ENCODE assay signal across 8 cellular contexts in genomic region chr3:58874795-58875194, GRCh38.
A peak's percentile ranks its signal among the peaks of the same experiment; 100 is the strongest.
DNase-seq lines count a peak whose midpoint lies in the region; ATAC-seq, FAIRE-seq and TF ChIP-seq lines count a peak whose summit lies in the region.

No MANE protein-coding gene starts in this region.

- no peak overlapping the region for H3K4me3 ChIP-seq in brain microvascular endothelial cell (ENCODE audit: low read depth, low read length)

- FAIRE-seq in D721Med (lab: Jason Lieb, UNC): peak; percentile 6

- no peak for TF ChIP-seq CTCF in D721Med (IDR thresholded peaks at IDR 0.05; ENCODE audit: insufficient read depth, missing control alignments)
- no peak for TF ChIP-seq CTCF in brain microvascular endothelial cell (IDR thresholded peaks at IDR 0.05; ENCODE audit: low read depth, low read length, missing control alignments)

- ATAC-seq in GM19463 (IDR thresholded peaks at IDR 0.05; ENCODE audit: unreplicated experiment) (peak; percentile 80), HG03342 (IDR thresholded peaks at IDR 0.05; ENCODE audit: unreplicated experiment) (peak; percentile 91)

- no peaks in the 10 kb centered on the region for H3K36me3 ChIP-seq in brain microvascular endothelial cell (replicated peaks)

- DNase-seq in D721Med (ENCODE audit: insufficient read length, low spot score): no peak
- DNase-seq in brain microvascular endothelial cell: peak; percentile 9
- no peak for DNase-seq in H4 (ENCODE audit: low spot score)
- DNase-seq in T1000 (lab: John Stamatoyannopoulos, UW): no peak
- DNase-seq in NK-92 treated with Interleukin-12 subunit alpha and Interleukin-12 subunit beta, amount 100 ng/mL, for 24 hours (lab: John Stamatoyannopoulos, UW): no peak
- no peak for DNase-seq in germinal center (ENCODE audit: low spot score)

- H3K27me3 ChIP-seq in brain microvascular endothelial cell (replicated peaks): no peaks in the 10 kb centered on the region

- in situ Hi-C loops in brain microvascular endothelial cell (cut with HindIII; ENCODE audit: low pct_ligation_motif_present, low sequenced_read_pairs): no loop called here

- H3K27ac ChIP-seq in brain microvascular endothelial cell: peak overlapping the region; percentile 56
